8 cellular contexts compared by ENCODE assay signal in the genomic region with DNA sequence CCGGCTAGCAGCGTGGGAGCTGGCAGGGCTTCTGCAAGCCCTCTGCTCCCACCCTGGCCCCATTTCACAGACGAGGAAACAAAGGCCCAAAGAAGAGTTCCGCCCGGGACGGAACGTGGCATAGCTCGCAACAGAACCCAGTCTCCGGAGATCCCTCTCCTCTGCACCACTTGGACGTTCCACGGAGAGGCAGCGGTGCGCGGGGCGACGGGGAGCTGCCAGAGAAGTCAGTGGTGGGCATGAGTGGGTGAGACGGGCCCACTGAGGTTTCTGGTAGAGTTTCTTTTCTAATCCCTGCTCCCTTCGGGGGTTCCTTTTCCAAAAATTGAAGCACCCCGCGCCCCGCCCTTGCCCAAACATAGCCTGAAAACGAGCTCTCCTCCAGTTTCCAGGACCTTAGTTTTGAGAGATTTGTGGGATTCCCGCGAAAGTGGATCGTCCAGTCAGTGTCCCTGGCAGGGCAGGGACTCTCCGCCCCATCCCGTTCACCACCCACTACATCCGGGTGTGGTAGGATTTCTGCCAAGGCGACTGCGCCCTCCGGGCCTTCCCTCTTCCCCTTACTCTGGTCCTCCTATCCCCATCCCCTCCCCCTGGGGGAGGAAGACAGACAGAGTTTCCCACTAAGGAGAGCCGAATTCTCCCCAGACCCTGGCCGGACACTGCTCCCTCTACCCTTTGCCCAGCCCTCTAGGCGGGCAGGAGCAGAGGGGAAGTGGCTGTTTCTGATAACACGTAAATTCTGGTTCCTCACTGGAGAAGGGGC. TPM values are rescaled to one million over a fixed set of nuclear protein-coding genes. Genes with fewer than 3 reads are reported as not detected.
DNase-seq lines count a peak whose midpoint lies in the region; ATAC-seq, FAIRE-seq and TF ChIP-seq lines count a peak whose summit lies in the region.

No MANE protein-coding gene starts in this region.

- H3K4me1 ChIP-seq in kidney (ENCODE audit: control insufficient read depth in 1 of 2, insufficient read depth in 1 of 2, low read depth in 1 of 2, low read length in 2 of 2), result peaks cover 7 to 12% of the 10 kb centered on the region in 2 donors

- ATAC-seq in GM21717 (IDR thresholded peaks at IDR 0.05; ENCODE audit: unreplicated experiment), result peak; percentile 12
- peak; percentile 41 for ATAC-seq in stimulated activated effector memory CD8-positive, alpha-beta T cell treated with anti-CD3 and anti-CD28 coated beads, Interleukin-12 subunit alpha, Interleukin-12 subunit beta, amount 100 ng/mL, for 72 hours

- H3K4me3 ChIP-seq in cardiac fibroblast (replicated peaks in 1 of 2; ENCODE audit: low read depth in 2 of 2, low read length in 2 of 2), result peak overlapping the region; percentile 63 to 66
- H3K4me3 ChIP-seq in kidney (ENCODE audit: low read length in 2 of 2), result peak overlapping the region; percentile 59 to 65

- TF ChIP-seq CTCF in cardiac fibroblast (IDR thresholded peaks at IDR 0.05; ENCODE audit: low read depth, low read length) (no peak), kidney (IDR thresholded peaks at IDR 0.05; ENCODE audit: borderline replicate concordance, extremely low read depth, insufficient read depth) (no peak)

- H3K27ac Mint-ChIP-seq in stimulated activated effector memory CD8-positive, alpha-beta T cell treated with anti-CD3 and anti-CD28 coated beads, Interleukin-12 subunit alpha, Interleukin-12 subunit beta, amount 100 ng/mL, for 72 hours, result peak overlapping the region; percentile 23

- H3K4me3 Mint-ChIP-seq in stimulated activated effector memory CD8-positive, alpha-beta T cell treated with anti-CD3 and anti-CD28 coated beads, Interleukin-12 subunit alpha, Interleukin-12 subunit beta, amount 100 ng/mL, for 72 hours, result peak overlapping the region; percentile 82

- DNase-seq in EH (ENCODE audit: low read depth), result peak; percentile 86
- peak; percentile 58 for DNase-seq in NCI-H526 treated with DMSO at 0.1 percent for 48 hours (lab: John Stamatoyannopoulos, UW)
- DNase-seq in cardiac fibroblast (ENCODE audit: low read depth in 2 of 2), result peak; percentile 50 to 83
- peak; percentile 91 for DNase-seq in kidney
- DNase-seq in stimulated activated effector memory CD8-positive, alpha-beta T cell treated with anti-CD3 and anti-CD28 coated beads, Interleukin-12 subunit alpha, Interleukin-12 subunit beta, amount 100 ng/mL, for 72 hours (ENCODE audit: low spot score in 2 of 2), result no peak
- no peak for DNase-seq in KG1 (lab: John Stamatoyannopoulos, UW)
- DNase-seq in activated CD4-positive, alpha-beta T cell treated with anti-CD3 and anti-CD28 coated beads for 4 hours, result no peak

- H3K36me3 Mint-ChIP-seq in stimulated activated effector memory CD8-positive, alpha-beta T cell treated with anti-CD3 and anti-CD28 coated beads, Interleukin-12 subunit alpha, Interleukin-12 subunit beta, amount 100 ng/mL, for 72 hours, result no peaks in the 10 kb centered on the region

- peaks cover 25% of the 10 kb centered on the region for H3K4me1 Mint-ChIP-seq in stimulated activated effector memory CD8-positive, alpha-beta T cell treated with anti-CD3 and anti-CD28 coated beads, Interleukin-12 subunit alpha, Interleukin-12 subunit beta, amount 100 ng/mL, for 72 hours

- FAIRE-seq in kidney (lab: Jason Lieb, UNC), result no peak

- H3K9me3 ChIP-seq in kidney (ENCODE audit: control insufficient read depth in 1 of 2, low read length in 2 of 2), result no peaks in the 10 kb centered on the region

- H3K27ac ChIP-seq in kidney (ENCODE audit: low read depth in 2 of 2, low read length in 2 of 2), result peak overlapping the region; percentile 48 to 51

- peak overlapping the region in 1 of 2 donors; percentile 58 for H3K9ac ChIP-seq in kidney (ENCODE audit: low read length in 2 of 2)

- H3K9me3 Mint-ChIP-seq in stimulated activated effector memory CD8-positive, alpha-beta T cell treated with anti-CD3 and anti-CD28 coated beads, Interleukin-12 subunit alpha, Interleukin-12 subunit beta, amount 100 ng/mL, for 72 hours, result no peaks in the 10 kb centered on the region

- intact Hi-C loops in kidney (cut with DNase I), result loop anchor here (10.0 kb wide), 1 partner anchor 245 kb away; no protein-coding TSS in a partner anchor

- H3K36me3 ChIP-seq in kidney (ENCODE audit: control insufficient read depth in 1 of 2, insufficient read depth in 2 of 2, low read length in 2 of 2), result no peaks in the 10 kb centered on the region

RNA-seq across cellular contexts. Expression of gene NECTIN1, which starts 0.8 kb away (rescaled TPM):
- total RNA-seq in kidney, result 13.2 TPM
- 6.0 TPM for polyA plus RNA-seq in kidney (ENCODE audit: insufficient read depth, low read depth, low replicate concordance)

Comparison
In these comparisons a context has a peak if more than half of its experiments do, and no peak if none do; other contexts are left out.
1. DNase-seq: peak in EH (single experiment), NCI-H526 treated with DMSO at 0.1 percent for 48 hours (single experiment), cardiac fibroblast (2 of 2) and kidney (single experiment); none in stimulated activated effector memory CD8-positive, alpha-beta T cell treated with anti-CD3 and anti-CD28 coated beads, Interleukin-12 subunit alpha, Interleukin-12 subunit beta, amount 100 ng/mL, for 72 hours (0 of 2), KG1 (single experiment) and activated CD4-positive, alpha-beta T cell treated with anti-CD3 and anti-CD28 coated beads for 4 hours (0 of 2).